In genomic region chr3:135991621-135992020, GRCh38 we compare ENCODE assay signal across 22 cellular contexts. TPM values are rescaled to one million over a fixed set of nuclear protein-coding genes. Genes with fewer than 3 reads are reported as not detected.
DNase-seq lines count a peak whose midpoint lies in the region; ATAC-seq and TF ChIP-seq lines count a peak whose summit lies in the region.
"Had no signal": no experiment of that assay in that cellular context is flagged by ENCODE, and none has a peak within 500 bp of the region (broad histone marks: within the 10 kb centered on the region; RNA-seq: fewer than 3 reads in every experiment).

No MANE protein-coding gene starts in this region.

- no peaks in the 10 kb centered on the region for H3K9me2 ChIP-seq in SK-N-SH
- H3K9me2 ChIP-seq in PC-9 (ENCODE audit: insufficient read depth) = no peaks in the 10 kb centered on the region

- no peak for TF ChIP-seq POLR2A in gastrocnemius medialis (IDR thresholded peaks at IDR 0.05)

- H3F3A ChIP-seq in SK-N-SH (replicated peaks; ENCODE audit: insufficient read depth) (peaks cover 33% of the 10 kb centered on the region), PC-9 (ENCODE audit: insufficient read depth, low read depth) (peaks cover 4% of the 10 kb centered on the region)

- peak overlapping the region; percentile 54; the same call in 1 of the 2 replicates for H3K4me2 ChIP-seq in SK-N-SH
- peak overlapping the region; percentile 15 for H3K4me2 ChIP-seq in fibroblast of lung (ENCODE audit: extremely low read depth, insufficient read depth, low read length)
- H3K4me2 ChIP-seq in PC-9 = no peak overlapping the region

- peaks cover 89% of the 10 kb centered on the region for H3K79me2 ChIP-seq in SK-N-SH (ENCODE audit: insufficient read depth)
- peaks cover 51% of the 10 kb centered on the region for H3K79me2 ChIP-seq in fibroblast of lung (ENCODE audit: control insufficient read depth, insufficient read depth, low read length)
- peaks cover 7% of the 10 kb centered on the region; the same call in 1 of the 2 replicates for H3K79me2 ChIP-seq in PC-9 (ENCODE audit: low read depth)

- H3K27ac ChIP-seq in SK-N-SH (ENCODE audit: low read depth in 2 of 2, low read length in 1 of 2) (peak overlapping the region; percentile 14 to 94; a peak in 3 of 4 replicates), fibroblast of lung (ENCODE audit: insufficient read depth, low read length) (peak overlapping the region; percentile 77), gastrocnemius medialis (peak overlapping the region; percentile 32 to 42 (median 40)), PC-9 (no peak overlapping the region)
- H3K27ac ChIP-seq: cardiac muscle cell, suprapubic skin had no signal

- H3K27me3 ChIP-seq in SK-N-SH (ENCODE audit: insufficient read depth) (no peaks in the 10 kb centered on the region), fibroblast of lung (ENCODE audit: control insufficient read depth, insufficient read depth, low read length) (no peaks in the 10 kb centered on the region), gastrocnemius medialis (no peaks in the 10 kb centered on the region), PC-9 (ENCODE audit: insufficient read depth, low read depth) (no peaks in the 10 kb centered on the region)
- H3K27me3 ChIP-seq: cardiac muscle cell, suprapubic skin had no signal

- no peak for ATAC-seq in gastrocnemius medialis
- ATAC-seq in GM18858 (IDR thresholded peaks at IDR 0.05; ENCODE audit: unreplicated experiment) = no peak
- no peak for ATAC-seq in HG03342 (IDR thresholded peaks at IDR 0.05; ENCODE audit: unreplicated experiment)
- ATAC-seq: sciatic nerve, T-cell had no signal

- TF ChIP-seq CTCF in SK-N-SH (IDR thresholded peaks at IDR 0.05) (no peak), fibroblast of lung (conservative IDR thresholded peaks at IDR 0.05 in 1 of 2, IDR thresholded peaks at IDR 0.05 in 1 of 2; ENCODE audit: low read depth in 1 of 2, low read length in 2 of 2) (no peak), gastrocnemius medialis (IDR thresholded peaks at IDR 0.05 in 4 of 5, conservative IDR thresholded peaks at IDR 0.05 in 1 of 5) (no peak), PC-9 (conservative IDR thresholded peaks at IDR 0.05) (no peak)

- CTCF ChIA-PET in SK-N-SH (lab: Yijun Ruan, JAX) (no interaction called here), PC-9 (lab: Charles Lee) (no interaction called here)

- intact Hi-C loops in gastrocnemius medialis (cut with DNase I; ENCODE audit: low total_unique reads) = loop anchor here (2.0 kb wide), 2 partner anchors 25 to 31 kb away; no protein-coding TSS in a partner anchor
- intact Hi-C loops in PC-9 (cut with micrococcal nuclease; ENCODE audit: unreplicated experiment) = loop anchor here (1.0 kb wide), 1 partner anchor 17 kb away; no protein-coding TSS in a partner anchor

- DNase-seq in EL (peak; percentile 19), SK-N-SH (no peak), fibroblast of lung (ENCODE audit: low read depth in 2 of 2) (peak in 1 of 2 donors; percentile 52), gastrocnemius medialis (no peak), PC-9 (no peak), anterior cingulate cortex (lab: John Stamatoyannopoulos, UW) (no peak)
- DNase-seq: activated CD4-positive, alpha-beta T cell treated with anti-CD3 and anti-CD28 coated beads, Interleukin-2, amount 10 ng/mL, durations not matched to agents 7 days and 5 days; activated naive CD4-positive, alpha-beta T cell treated with anti-CD3 and anti-CD28 coated beads, Interleukin-2, amount 50 U/mL, for 16 hours; activated T-cell treated with anti-CD3 and anti-CD28 coated beads for 4 hours; DMS 273 treated with DMSO at 0.1 percent for 48 hours; effector memory CD4-positive, alpha-beta T cell; Karpas-422; NCI-H1417; RPMI8226; stimulated activated CD4-positive, alpha-beta T cell treated with anti-CD3 and anti-CD28 coated beads, Interleukin-4, amount 100 ng/mL, for 1 hour; T-cell had no signal

- H4K20me1 ChIP-seq in SK-N-SH (ENCODE audit: insufficient read depth) (no peaks in the 10 kb centered on the region), fibroblast of lung (ENCODE audit: control insufficient read depth, extremely low read depth, insufficient read depth, low read length) (no peaks in the 10 kb centered on the region), PC-9 (ENCODE audit: insufficient read depth) (no peaks in the 10 kb centered on the region; the same call in 1 of the 2 replicates)

- no peak for TF ChIP-seq EP300 in SK-N-SH (IDR thresholded peaks at IDR 0.05; ENCODE audit: borderline replicate concordance in 1 of 2, low read depth in 1 of 2, low read length in 1 of 2)

- no peak overlapping the region for H2AFZ ChIP-seq in SK-N-SH (ENCODE audit: low read depth)
- H2AFZ ChIP-seq in fibroblast of lung (ENCODE audit: low read length) = no peak overlapping the region
- H2AFZ ChIP-seq in PC-9 = no peak overlapping the region

- TF ChIP-seq RAD21 in SK-N-SH (IDR thresholded peaks at IDR 0.05; ENCODE audit: low read length) = no peak

- BruUV-seq in PC-9 (replicated peaks; lab: Mats Ljungman, UMichigan) = no TSS peak

- H3K9ac ChIP-seq in SK-N-SH (peak overlapping the region; percentile 50; the same call in 1 of the 2 replicates), fibroblast of lung (ENCODE audit: insufficient read depth, low read length) (no peak overlapping the region)

- no peaks in the 10 kb centered on the region for H3K36me3 ChIP-seq in SK-N-SH (replicated peaks in 1 of 2; ENCODE audit: control insufficient read depth in 1 of 2, insufficient read depth in 2 of 2, low read length in 1 of 2)
- H3K36me3 ChIP-seq in fibroblast of lung (ENCODE audit: control insufficient read depth, insufficient read depth, low read length) = peaks cover 1% of the 10 kb centered on the region
- H3K36me3 ChIP-seq in gastrocnemius medialis = no peaks in the 10 kb centered on the region
- H3K36me3 ChIP-seq in PC-9 (ENCODE audit: low read depth) = no peaks in the 10 kb centered on the region
- H3K36me3 ChIP-seq: cardiac muscle cell, HAP-1, suprapubic skin had no signal

- in situ Hi-C loops in gastrocnemius medialis (cut with MboI; ENCODE audit: low sequenced_read_pairs in 4 of 4) = no loop called here

- H3K9me3 ChIP-seq in SK-N-SH = no peaks in the 10 kb centered on the region
- no peaks in the 10 kb centered on the region for H3K9me3 ChIP-seq in fibroblast of lung (ENCODE audit: control insufficient read depth, insufficient read depth, low read depth, low read length)
- H3K9me3 ChIP-seq in gastrocnemius medialis = no peaks in the 10 kb centered on the region
- no peaks in the 10 kb centered on the region for H3K9me3 ChIP-seq in PC-9 (ENCODE audit: insufficient read depth, low read depth)
- H3K9me3 ChIP-seq: HAP-1, suprapubic skin had no signal

- 43% methylated on average over 2 of the region's 2 CpGs for WGBS in SK-N-SH (ENCODE audit: low lambda C conversion rate)

- H3K4me3 ChIP-seq in SK-N-SH (ENCODE audit: low read depth in 2 of 2, low read length in 1 of 2) (no peak overlapping the region), fibroblast of lung (replicated peaks in 1 of 4; ENCODE audit: control extremely low read depth in 1 of 4, insufficient read depth in 1 of 4, low read depth in 3 of 4, low read length in 4 of 4) (no peak overlapping the region), gastrocnemius medialis (no peak overlapping the region), PC-9 (no peak overlapping the region)
- H3K4me3 ChIP-seq: cardiac muscle cell, HAP-1, suprapubic skin had no signal

- POLR2A ChIA-PET in SK-N-SH (lab: Yijun Ruan, JAX) (no interaction called here), PC-9 (lab: Charles Lee; ENCODE audit: unreplicated experiment) (no interaction called here)

- H3K4me1 ChIP-seq in SK-N-SH (ENCODE audit: control insufficient read depth in 1 of 2, insufficient read depth in 2 of 2, low read depth in 1 of 2, low read length in 1 of 2) (peaks cover 4 to 19% of the 10 kb centered on the region in 2 experiments; a peak in 3 of 4 replicates), fibroblast of lung (ENCODE audit: control insufficient read depth, extremely low read depth, insufficient read depth, low read length) (peaks cover 15% of the 10 kb centered on the region), gastrocnemius medialis (peaks cover 37 to 49% of the 10 kb centered on the region in 2 donors), PC-9 (replicated peaks; ENCODE audit: insufficient read depth) (peaks cover 16% of the 10 kb centered on the region)

TF ChIP-seq in SK-N-SH, 30 proteins besides CTCF, POLR2A, EP300 and RAD21:
- no peak for TF ChIP-seq NRF1 (IDR thresholded peaks at IDR 0.05; ENCODE audit: low read depth, low read length)
- TF ChIP-seq FOXM1 (IDR thresholded peaks at IDR 0.05; ENCODE audit: low read depth) = no peak
- TF ChIP-seq RCOR1 (IDR thresholded peaks at IDR 0.05; ENCODE audit: low read length) = no peak
- no peak for TF ChIP-seq FOXJ3 (CRISPR knock-in tag; IDR thresholded peaks at IDR 0.05)
- TF ChIP-seq TCF12 (IDR thresholded peaks at IDR 0.05) = no peak
- no peak for TF ChIP-seq POLR2AphosphoS5 (IDR thresholded peaks at IDR 0.05; ENCODE audit: low read depth, low read length)

RNA-seq across cellular contexts. Expression of gene PPP2R3A, which starts 26.1 kb away (rescaled TPM):
- polyA plus RNA-seq in SK-N-SH (2012; rRNA removed) (3.9 and 4.9 TPM in 2 replicates), fibroblast of lung (18.3 and 20.9 TPM in 2 replicates)
- polyA plus RNA-seq in SK-N-SH (2012; cell fraction: cytosol; rRNA removed) = 5.6 and 5.9 TPM in 2 replicates
- 3.0 and 4.4 TPM in 2 replicates for polyA plus RNA-seq in SK-N-SH (2012; cell fraction: nucleus; rRNA removed)
- total RNA-seq in fibroblast of lung (10.5 and 17.5 TPM in 2 replicates), gastrocnemius medialis (10 to 100 TPM; 16.8 to 30.3 (median 25.6) TPM), PC-9 (2021) (30.0 and 42.6 TPM in 2 replicates)
- 12.2 and 14.5 TPM in 2 replicates for polyA plus RNA-seq in fibroblast of lung (2012)
- polyA minus RNA-seq in fibroblast of lung (ENCODE audit: low replicate concordance) = 10.3 and 15.6 TPM in 2 replicates
